In the genomic region with DNA sequence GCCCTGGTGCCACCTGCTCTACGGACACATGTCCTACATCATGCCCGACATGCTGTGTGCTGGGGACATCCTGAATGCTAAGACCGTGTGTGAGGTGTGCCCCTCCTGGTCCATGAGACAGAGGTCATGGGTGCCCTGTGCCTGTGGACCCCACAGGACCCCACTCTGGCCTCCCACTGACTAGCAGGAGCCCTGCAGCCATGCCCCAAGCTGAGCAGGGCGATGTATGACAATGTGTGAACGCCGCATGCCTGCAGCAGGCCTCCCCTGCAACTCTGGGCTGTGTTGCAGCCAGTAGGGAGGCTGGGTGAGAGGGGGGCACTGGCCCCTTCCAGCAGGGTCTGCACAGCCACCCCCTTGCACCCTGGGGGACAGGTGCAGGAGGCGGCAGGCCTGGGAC, we compare ENCODE assay signal across 18 cellular contexts. TPM values are rescaled to one million over a fixed set of nuclear protein-coding genes. Genes with fewer than 3 reads are reported as not detected.
DNase-seq lines count a peak whose midpoint lies in the region; ATAC-seq and TF ChIP-seq lines count a peak whose summit lies in the region.
"Had no signal": no experiment of that assay in that cellular context is flagged by ENCODE, and none has a peak within 500 bp of the region (broad histone marks: within the 10 kb centered on the region; RNA-seq: fewer than 3 reads in every experiment).

No MANE protein-coding gene starts in this region.

- H3K23ac ChIP-seq in trophoblast cell (ENCODE audit: low read length), result no peak overlapping the region

- no peak overlapping the region for H2BK5ac ChIP-seq in trophoblast cell (ENCODE audit: low read depth, low read length, poor library complexity)

- no peak overlapping the region for H3K14ac ChIP-seq in trophoblast cell (ENCODE audit: low read length)

- no peak overlapping the region for H4K8ac ChIP-seq in trophoblast cell (ENCODE audit: low read depth, low read length)

- H3K27me3 ChIP-seq in lung (ENCODE audit: control insufficient read depth, insufficient read depth), result no peaks in the 10 kb centered on the region
- H3K27me3 ChIP-seq in trophoblast cell (ENCODE audit: insufficient read depth, low read length), result no peaks in the 10 kb centered on the region

- H3K27ac ChIP-seq in VCaP (peak overlapping the region; percentile 69), lung (ENCODE audit: low read depth in 1 of 2, low read length in 1 of 2) (no peak overlapping the region), trophoblast cell (ENCODE audit: low read depth, low read length) (no peak overlapping the region)

- no peak overlapping the region for H4K91ac ChIP-seq in trophoblast cell (ENCODE audit: low read depth, low read length)

- no peak overlapping the region for H2AFZ ChIP-seq in trophoblast cell (ENCODE audit: insufficient read depth, low read length, poor library complexity)

- no peak overlapping the region for H3K9ac ChIP-seq in trophoblast cell (ENCODE audit: low read length)

- no peak overlapping the region for H3K4me3 ChIP-seq in lung
- peak overlapping the region; percentile 42 for H3K4me3 ChIP-seq in trophoblast cell (ENCODE audit: low read depth, low read length)

- H3K79me2 ChIP-seq in trophoblast cell (ENCODE audit: control insufficient read depth, insufficient read depth, low read length, poor library complexity), result no peaks in the 10 kb centered on the region

- no peak overlapping the region for H2BK12ac ChIP-seq in trophoblast cell (ENCODE audit: low read length)

- H3K4ac ChIP-seq in trophoblast cell (ENCODE audit: low read depth, low read length), result no peak overlapping the region

- H2AK5ac ChIP-seq in trophoblast cell (ENCODE audit: low read length), result no peak overlapping the region

- H3K9me3 ChIP-seq in lung (ENCODE audit: control insufficient read depth in 2 of 2, insufficient read depth in 1 of 2, low read length in 1 of 2) (peaks cover 5 to 6% of the 10 kb centered on the region in 2 donors), trophoblast cell (ENCODE audit: insufficient read depth, low read depth, low read length) (peaks cover 8% of the 10 kb centered on the region)
- H3K9me3 ChIP-seq: BE2C had no signal

- WGBS in lung, 2 donors, result 93 to 98% methylated on average over 7 of the region's 7 CpGs
- WGBS in trophoblast cell (ENCODE audit: extremely low coverage, insufficient coverage, insufficient read length), result no CpG with 5 or more reads among the region's 7 CpGs

- no peaks in the 10 kb centered on the region for H3K79me1 ChIP-seq in trophoblast cell (ENCODE audit: low read length)

- DNase-seq in lung (ENCODE audit: low spot score) (peak; percentile 17), trophoblast cell (no peak), superior temporal gyrus (ENCODE audit: extremely low spot score) (no peak), NCI-H146 (lab: John Stamatoyannopoulos, UW) (no peak)
- no peak for DNase-seq in stimulated activated CD4-positive, alpha-beta T cell treated with anti-CD3 and anti-CD28 coated beads, Interleukin-4, amount 100 ng/mL, for 24 hours
- DNase-seq: ACHN; BE2C; C1 segment of cervical spinal cord; CD4-positive, alpha-beta T cell; DMS153; DMS79; GDM1; H9 had no signal

- no peaks in the 10 kb centered on the region for H3K36me3 ChIP-seq in lung (ENCODE audit: control insufficient read depth in 2 of 2, insufficient read depth in 2 of 2, low read length in 2 of 2)
- H3K36me3 ChIP-seq in trophoblast cell (ENCODE audit: control insufficient read depth in 1 of 2, insufficient read depth in 2 of 2, low read length in 2 of 2), result no peaks in the 10 kb centered on the region
- H3K36me3 ChIP-seq: BE2C had no signal

- no peak for TF ChIP-seq CTCF in VCaP (conservative IDR thresholded peaks at IDR 0.05)
- TF ChIP-seq CTCF in lung (IDR thresholded peaks at IDR 0.05; ENCODE audit: control extremely low read depth, extremely low read depth), result no peak

- no peak overlapping the region for H4K12ac ChIP-seq in trophoblast cell (ENCODE audit: low read depth, low read length)

- no peak overlapping the region for H3K4me2 ChIP-seq in trophoblast cell (ENCODE audit: low read length)

- ATAC-seq in lung (ENCODE audit: insufficient read depth, low FRiP score), result no peak
- no peak for ATAC-seq in GM21717 (IDR thresholded peaks at IDR 0.05; ENCODE audit: unreplicated experiment)

- no peak overlapping the region for H3K18ac ChIP-seq in trophoblast cell (ENCODE audit: low read length)

- no peak overlapping the region for H2BK120ac ChIP-seq in trophoblast cell (ENCODE audit: insufficient read depth, low read length, poor library complexity)

- H3K4me1 ChIP-seq in lung (ENCODE audit: control insufficient read depth in 2 of 2, insufficient read depth in 2 of 2, low read length in 2 of 2), result no peaks in the 10 kb centered on the region
- H3K4me1 ChIP-seq in trophoblast cell (ENCODE audit: control insufficient read depth in 1 of 2, insufficient read depth in 2 of 2, low read length in 2 of 2), result no peaks in the 10 kb centered on the region
- H3K4me1 ChIP-seq: BE2C had no signal

RNA-seq across cellular contexts. Expression of gene PRSS38, which starts 30.0 kb away (rescaled TPM):
- not detected for total RNA-seq in lung
- not detected for polyA plus RNA-seq in lung
- not detected in 2 replicates for polyA plus RNA-seq in trophoblast cell (2013)
- total RNA-seq: Caco-2; CD4-positive, alpha-beta T cell; Daoy; H1; H9 had no signal
- polyA plus RNA-seq: H1 had no signal
